10 cellular contexts compared by ENCODE assay signal in the genomic region with DNA sequence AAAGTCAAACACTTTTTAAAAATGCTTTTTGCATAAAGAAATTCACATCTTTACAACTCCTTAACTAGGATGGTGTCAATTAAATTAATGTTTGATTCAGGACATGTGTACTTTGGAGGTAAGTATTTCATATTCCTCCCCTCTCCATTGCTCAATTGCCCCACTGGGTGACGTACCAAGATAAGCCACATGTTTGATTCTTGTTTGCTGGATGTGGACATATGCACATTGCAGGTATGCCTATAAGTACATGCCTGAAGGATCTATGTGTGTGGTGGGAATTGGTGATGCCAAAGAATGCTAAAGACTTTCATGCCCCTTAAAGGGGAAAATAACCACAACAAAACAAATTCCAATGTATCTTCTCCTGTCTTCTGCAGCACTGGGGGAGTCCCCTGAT. TPM values are rescaled to one million over a fixed set of nuclear protein-coding genes. Genes with fewer than 3 reads are reported as not detected.
A peak's percentile ranks its signal among the peaks of the same experiment; 100 is the strongest.
DNase-seq lines count a peak whose midpoint lies in the region; ATAC-seq and TF ChIP-seq lines count a peak whose summit lies in the region.
"Had no signal": no experiment of that assay in that cellular context is flagged by ENCODE, and none has a peak within 500 bp of the region (broad histone marks: within the 10 kb centered on the region; RNA-seq: fewer than 3 reads in every experiment).

No MANE protein-coding gene starts in this region.

- H3K4me3 ChIP-seq in ACC112 (ENCODE audit: low read depth, low read length), result peak overlapping the region; percentile 83
- H3K4me3 ChIP-seq in fibroblast of villous mesenchyme (ENCODE audit: low read depth, low read length), result peak overlapping the region; percentile 14
- H3K4me3 ChIP-seq in aorta (ENCODE audit: low read length in 2 of 2), result no peak overlapping the region
- no peak overlapping the region for H3K4me3 ChIP-seq in neuronal stem cell (ENCODE audit: low read length in 2 of 2)
- no peak overlapping the region for H3K4me3 ChIP-seq in gastroesophageal sphincter
- H3K4me3 ChIP-seq: right atrium auricular region had no signal

- TF ChIP-seq CTCF in GM12874 (IDR thresholded peaks at IDR 0.05; ENCODE audit: insufficient read depth, low read depth, low read length) (0 out of 2 replicates have a peak, but pooled peaks have one; percentile 4), fibroblast of villous mesenchyme (IDR thresholded peaks at IDR 0.05; ENCODE audit: insufficient read depth, low read depth, low read length) (no peak), omental fat pad (IDR thresholded peaks at IDR 0.05) (no peak), gastroesophageal sphincter (IDR thresholded peaks at IDR 0.05) (no peak)

- peaks cover 8% of the 10 kb centered on the region for H3K9me3 Mint-ChIP-seq in activated CD8-positive, alpha-beta T cell treated with anti-CD3 and anti-CD28 coated beads, Interleukin-2, amount 10 ng/mL, durations not matched to agents 7 days and 5 days (ENCODE audit: insufficient read depth)

- no peak overlapping the region for H2BK12ac ChIP-seq in neuronal stem cell (ENCODE audit: low read length)

- H3K4me2 ChIP-seq in neuronal stem cell (ENCODE audit: insufficient read depth, low read length, poor library complexity, severe bottlenecking), result no peak overlapping the region

- DNase-seq in activated CD8-positive, alpha-beta T cell treated with anti-CD3 and anti-CD28 coated beads, Interleukin-2, amount 10 ng/mL, durations not matched to agents 7 days and 5 days, result no peak
- DNase-seq in fibroblast of villous mesenchyme (ENCODE audit: low read depth) (peak; percentile 65), aorta (no peak), neuronal stem cell (ENCODE audit: low spot score) (no peak), omental fat pad (ENCODE audit: low spot score) (no peak)
- DNase-seq: NCI-H2171 had no signal

- peaks cover 57% of the 10 kb centered on the region for H3K4me1 ChIP-seq in ACC112 (ENCODE audit: control insufficient read depth, insufficient read depth, low read length, unreplicated experiment)
- H3K4me1 ChIP-seq in aorta (ENCODE audit: control insufficient read depth in 1 of 2, insufficient read depth in 2 of 2, low read length in 2 of 2), result peaks cover 1 to 15% of the 10 kb centered on the region in 2 donors
- H3K4me1 ChIP-seq in neuronal stem cell (ENCODE audit: control insufficient read depth in 2 of 2, insufficient read depth in 1 of 2, low read depth in 1 of 2, low read length in 2 of 2), result peaks cover 0 to 1% of the 10 kb centered on the region in 2 donors
- peaks cover 9 to 90% (median 24%) of the 10 kb centered on the region in 3 donors for H3K4me1 ChIP-seq in gastroesophageal sphincter

- 11 to 21% methylated on average over 1 of the region's 1 CpG for WGBS in aorta, 2 donors
- WGBS in neuronal stem cell (ENCODE audit: extremely low coverage in 2 of 2, insufficient read length in 2 of 2, insufficient replicate concordance in 1 of 2), 2 donors, result no CpG with 5 or more reads among the region's 1 CpG
- 41 to 63% methylated on average over 1 of the region's 1 CpG for WGBS in gastroesophageal sphincter (ENCODE audit: low coverage in 1 of 2), 2 donors

- H3K4me1 Mint-ChIP-seq in activated CD8-positive, alpha-beta T cell treated with anti-CD3 and anti-CD28 coated beads, Interleukin-2, amount 10 ng/mL, durations not matched to agents 7 days and 5 days (ENCODE audit: low read depth), result peaks cover 81% of the 10 kb centered on the region

- no peak overlapping the region for H2BK120ac ChIP-seq in neuronal stem cell (ENCODE audit: low read depth, low read length)

- TF ChIP-seq EP300 in gastroesophageal sphincter (IDR thresholded peaks at IDR 0.05), result no peak

- no peaks in the 10 kb centered on the region for H3K27me3 Mint-ChIP-seq in activated CD8-positive, alpha-beta T cell treated with anti-CD3 and anti-CD28 coated beads, Interleukin-2, amount 10 ng/mL, durations not matched to agents 7 days and 5 days (ENCODE audit: low read depth)

- no peak overlapping the region for H3K4ac ChIP-seq in neuronal stem cell (ENCODE audit: low read length)

- no peaks in the 10 kb centered on the region for H3K27me3 ChIP-seq in ACC112 (ENCODE audit: insufficient read depth, low read length)
- H3K27me3 ChIP-seq in aorta (ENCODE audit: control insufficient read depth in 1 of 2, insufficient read depth in 2 of 2, low read length in 1 of 2), result no peaks in the 10 kb centered on the region
- H3K27me3 ChIP-seq in neuronal stem cell (ENCODE audit: control insufficient read depth in 3 of 3, insufficient read depth in 3 of 3, low read depth in 1 of 3, low read length in 3 of 3), result peaks cover 2 to 9% (median 5%) of the 10 kb centered on the region in 3 experiments
- H3K27me3 ChIP-seq in gastroesophageal sphincter, result no peaks in the 10 kb centered on the region
- H3K27me3 ChIP-seq: right atrium auricular region had no signal

- intact Hi-C loops in aorta (cut with DNase I), result loop anchor here (5.0 kb wide), 3 partner anchors 32 to 43 kb away; no protein-coding TSS in a partner anchor

- POLR2A ChIA-PET in activated CD8-positive, alpha-beta T cell treated with anti-CD3 and anti-CD28 coated beads, Interleukin-2, amount 10 ng/mL, durations not matched to agents 7 days and 5 days (lab: Charles Lee), result interaction anchor here (0.6 to 4.0 kb wide), 13 partner anchors 8 to 245 kb away, joined by 3 to 23 read pairs (median 3); no protein-coding TSS in a partner anchor

- H3K79me1 ChIP-seq in neuronal stem cell (ENCODE audit: low read depth, low read length), result no peaks in the 10 kb centered on the region

- no peak overlapping the region for H3K14ac ChIP-seq in neuronal stem cell (ENCODE audit: low read length)

- H4K8ac ChIP-seq in neuronal stem cell (ENCODE audit: low read depth, low read length), result no peak overlapping the region

- peaks cover 89% of the 10 kb centered on the region for H3K36me3 Mint-ChIP-seq in activated CD8-positive, alpha-beta T cell treated with anti-CD3 and anti-CD28 coated beads, Interleukin-2, amount 10 ng/mL, durations not matched to agents 7 days and 5 days (ENCODE audit: low read depth)

- H3K9ac ChIP-seq in neuronal stem cell (ENCODE audit: low read depth, low read length, poor library complexity), result no peak overlapping the region

- no peak overlapping the region for H2BK5ac ChIP-seq in neuronal stem cell (ENCODE audit: low read length)

- CTCF ChIA-PET in activated CD8-positive, alpha-beta T cell treated with anti-CD3 and anti-CD28 coated beads, Interleukin-2, amount 10 ng/mL, durations not matched to agents 7 days and 5 days (lab: Charles Lee), result interaction anchor here (0.5 to 9.6 kb wide), 10 partner anchors 10 to 243 kb away, joined by 3 to 218 read pairs (median 4); no protein-coding TSS in a partner anchor

- no peak overlapping the region for H3K23ac ChIP-seq in neuronal stem cell (ENCODE audit: low read depth, low read length, poor library complexity)

- peak overlapping the region; percentile 73 for H3K4me3 Mint-ChIP-seq in activated CD8-positive, alpha-beta T cell treated with anti-CD3 and anti-CD28 coated beads, Interleukin-2, amount 10 ng/mL, durations not matched to agents 7 days and 5 days

- H3K36me3 ChIP-seq in ACC112 (ENCODE audit: insufficient read depth, low read length) (peaks cover 33% of the 10 kb centered on the region), aorta (ENCODE audit: control insufficient read depth in 1 of 2, insufficient read depth in 2 of 2, low read length in 1 of 2) (no peaks in the 10 kb centered on the region), neuronal stem cell (replicated peaks in 1 of 2; ENCODE audit: control insufficient read depth in 2 of 2, insufficient read depth in 2 of 2, low read length in 2 of 2) (no peaks in the 10 kb centered on the region), gastroesophageal sphincter (no peaks in the 10 kb centered on the region)
- H3K36me3 ChIP-seq: right atrium auricular region had no signal

- no peak for TF ChIP-seq POLR2A in gastroesophageal sphincter (IDR thresholded peaks at IDR 0.05)

- H3K18ac ChIP-seq in neuronal stem cell (ENCODE audit: low read length), result no peak overlapping the region

- no peak for ATAC-seq in activated CD8-positive, alpha-beta T cell treated with anti-CD3 and anti-CD28 coated beads, Interleukin-2, amount 10 ng/mL, durations not matched to agents 7 days and 5 days
- ATAC-seq in aorta (ENCODE audit: low FRiP score) (no peak), omental fat pad (ENCODE audit: low FRiP score) (no peak), gastroesophageal sphincter (no peak)

- no peak overlapping the region for H4K91ac ChIP-seq in neuronal stem cell (ENCODE audit: low read depth, low read length, poor library complexity)

- no peak overlapping the region for H2BK15ac ChIP-seq in neuronal stem cell (ENCODE audit: low read length)

- H3K27ac ChIP-seq in ACC112 (ENCODE audit: low read depth, low read length) (peak overlapping the region; percentile 86), aorta (ENCODE audit: low read depth in 1 of 2, low read length in 2 of 2) (peak overlapping the region in 1 of 2 donors; percentile 18), neuronal stem cell (replicated peaks; ENCODE audit: low read length) (no peak overlapping the region), gastroesophageal sphincter (peak overlapping the region in 2 of 4 donors; percentile 42 to 46)
- H3K27ac ChIP-seq: right atrium auricular region had no signal

- peaks cover 97% of the 10 kb centered on the region for H3K79me2 ChIP-seq in ACC112 (ENCODE audit: control insufficient read depth, insufficient read depth, low read length, unreplicated experiment)

- H3K9me3 ChIP-seq in aorta (ENCODE audit: control insufficient read depth, low read length) (no peaks in the 10 kb centered on the region), neuronal stem cell (replicated peaks in 1 of 2; ENCODE audit: control insufficient read depth in 2 of 2, insufficient read depth in 1 of 2, low read depth in 1 of 2, low read length in 2 of 2) (peaks cover 0 to 3% of the 10 kb centered on the region in 2 donors), gastroesophageal sphincter (no peaks in the 10 kb centered on the region)
- H3K9me3 ChIP-seq: right atrium auricular region had no signal

- no peak overlapping the region for H2AFZ ChIP-seq in ACC112 (ENCODE audit: low read length, unreplicated experiment)
- H2AFZ ChIP-seq in neuronal stem cell (ENCODE audit: low read length), result no peak overlapping the region

- H2AK5ac ChIP-seq in neuronal stem cell (ENCODE audit: low read depth, low read length), result no peak overlapping the region

- peak overlapping the region; percentile 91 for H3K27ac Mint-ChIP-seq in activated CD8-positive, alpha-beta T cell treated with anti-CD3 and anti-CD28 coated beads, Interleukin-2, amount 10 ng/mL, durations not matched to agents 7 days and 5 days

RNA-seq across cellular contexts. Expression of a gene that starts 5.8 kb away (rescaled TPM):
- total RNA-seq in activated CD8-positive, alpha-beta T cell treated with anti-CD3 and anti-CD28 coated beads, Interleukin-2, amount 10 ng/mL, durations not matched to agents 7 days and 5 days, result 100 to 1,000 TPM; 398 to 399 TPM
- total RNA-seq in fibroblast of villous mesenchyme (441 and 647 TPM in 2 replicates), aorta (100 to 1,000 TPM; 321 to 462 TPM), omental fat pad (100 to 1,000 TPM in 3 of 4 donors, 10 to 100 TPM in 1; 92.7 to 627 (median 158) TPM), gastroesophageal sphincter (100 to 1,000 TPM; 211 to 319 (median 266) TPM)
- 100 to 1,000 TPM in 1 of 2 donors, 10 to 100 TPM in 1; 70.0 to 113 TPM for polyA plus RNA-seq in aorta
- polyA plus RNA-seq in neuronal stem cell (2013, experiment 1 of 2), result 1.6 TPM
- 0.75 TPM for polyA plus RNA-seq in neuronal stem cell (2013, experiment 2 of 2)

Comparison
In these comparisons a context has a peak if more than half of its experiments do, and no peak if none do; other contexts are left out.
1. H3K4me3 ChIP-seq: peak in ACC112 (single experiment) and fibroblast of villous mesenchyme (single experiment); none in aorta (0 of 2), neuronal stem cell (0 of 2) and gastroesophageal sphincter (0 of 2).